Comparison of ENCODE assay signal across 9 cellular contexts in the genomic region with DNA sequence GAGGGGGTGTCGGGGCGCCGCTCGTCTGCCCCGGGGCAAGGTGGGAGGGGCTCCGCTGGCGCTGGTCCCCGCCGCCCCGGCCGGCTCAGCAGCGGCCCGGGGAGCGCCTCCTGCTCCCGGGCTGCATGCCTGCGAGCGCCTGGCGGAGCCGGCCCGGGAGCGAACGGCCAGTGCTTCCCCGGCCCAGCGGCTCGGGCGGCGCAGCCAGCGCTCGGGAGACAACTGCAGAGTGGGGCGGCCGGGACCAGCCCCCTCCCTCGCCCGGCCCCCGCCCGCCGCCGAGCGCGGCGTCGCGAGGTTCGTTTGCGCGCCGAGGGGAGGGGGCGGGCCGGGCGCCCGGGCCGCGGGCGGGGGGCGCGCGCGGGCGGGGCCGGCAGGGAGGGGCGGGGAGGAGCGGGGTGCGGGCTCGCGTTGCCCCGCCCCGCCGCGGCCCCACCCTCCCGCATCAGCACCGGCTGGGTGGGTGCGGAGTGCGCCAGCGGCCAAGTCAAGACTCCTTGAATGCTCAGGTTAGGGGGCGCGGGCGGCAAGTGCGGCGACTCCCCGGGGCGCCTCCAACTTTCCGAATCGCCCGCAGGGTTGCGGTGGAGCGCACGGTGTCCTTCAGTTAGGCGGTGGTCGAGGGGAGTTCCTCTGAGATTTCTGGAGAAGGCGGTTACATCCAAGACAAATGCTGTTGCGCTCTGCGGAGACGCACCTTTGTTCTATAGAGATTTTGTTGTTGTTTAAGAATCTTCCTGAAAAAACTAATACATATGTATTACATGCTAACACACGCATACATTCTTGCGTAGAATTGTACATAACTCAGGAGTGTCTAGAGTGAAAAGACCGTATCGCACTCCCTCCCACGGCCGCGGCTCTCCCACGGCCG. TPM values are rescaled to one million over a fixed set of nuclear protein-coding genes. Genes with fewer than 3 reads are reported as not detected.
DNase-seq lines count a peak whose midpoint lies in the region; ATAC-seq and TF ChIP-seq lines count a peak whose summit lies in the region.
"Had no signal": no experiment of that assay in that cellular context is flagged by ENCODE, and none has a peak within 500 bp of the region (broad histone marks: within the 10 kb centered on the region; RNA-seq: fewer than 3 reads in every experiment).

A gene with protein sequence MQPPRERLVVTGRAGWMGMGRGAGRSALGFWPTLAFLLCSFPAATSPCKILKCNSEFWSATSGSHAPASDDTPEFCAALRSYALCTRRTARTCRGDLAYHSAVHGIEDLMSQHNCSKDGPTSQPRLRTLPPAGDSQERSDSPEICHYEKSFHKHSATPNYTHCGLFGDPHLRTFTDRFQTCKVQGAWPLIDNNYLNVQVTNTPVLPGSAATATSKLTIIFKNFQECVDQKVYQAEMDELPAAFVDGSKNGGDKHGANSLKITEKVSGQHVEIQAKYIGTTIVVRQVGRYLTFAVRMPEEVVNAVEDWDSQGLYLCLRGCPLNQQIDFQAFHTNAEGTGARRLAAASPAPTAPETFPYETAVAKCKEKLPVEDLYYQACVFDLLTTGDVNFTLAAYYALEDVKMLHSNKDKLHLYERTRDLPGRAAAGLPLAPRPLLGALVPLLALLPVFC (minus strand): TSS at position 231 of the 874 bp plus-strand sequence. CDS start 279 bp downstream, outside the sequence.

- in situ Hi-C loops in G401 (cut with HindIII; ENCODE audit: low sequenced_read_pairs), result no loop called here

- H3K9me3 Mint-ChIP-seq in type B pancreatic cell, result no peaks in the 10 kb centered on the region

- H3K36me3 Mint-ChIP-seq in type B pancreatic cell, result peaks cover 7% of the 10 kb centered on the region

- H3K4me1 Mint-ChIP-seq in type B pancreatic cell (ENCODE audit: unreplicated experiment), result peaks cover 17% of the 10 kb centered on the region

- no peaks in the 10 kb centered on the region for H3K36me3 ChIP-seq in mesodermal cell (ENCODE audit: control insufficient read depth, insufficient read depth, low read length)

- ATAC-seq in GM18511 (IDR thresholded peaks at IDR 0.05; ENCODE audit: unreplicated experiment) (peak; percentile 15), HG02678 (IDR thresholded peaks at IDR 0.05; ENCODE audit: unreplicated experiment) (no peak)

- H3K27me3 Mint-ChIP-seq in type B pancreatic cell, result peaks cover 51% of the 10 kb centered on the region

- WGBS in mesodermal cell (ENCODE audit: insufficient coverage in 2 of 2), 2 experiments, result 1 to 2% methylated on average over 43 to 48 of the region's 101 CpGs

- H3K4me3 ChIP-seq in coronary artery (peak within 1 kb of the TSS; percentile 79), mesodermal cell (ENCODE audit: extremely low read depth, insufficient read depth, low read length, poor library complexity, severe bottlenecking) (peak within 1 kb of the TSS; percentile 41)

- no peaks in the 10 kb centered on the region for H3K4me1 ChIP-seq in mesodermal cell (ENCODE audit: control insufficient read depth, insufficient read depth, low read length, poor library complexity, severe bottlenecking)

- no peaks in the 10 kb centered on the region for H3K9me3 ChIP-seq in mesodermal cell (ENCODE audit: control insufficient read depth, low read length)

- peak within 1 kb of the TSS; percentile 98 for H3K4me3 Mint-ChIP-seq in type B pancreatic cell

- DNase-seq in NCI-H1930 (lab: John Stamatoyannopoulos, UW) (peak; percentile 48 to 55), coronary artery (ENCODE audit: low spot score) (no peak), type B pancreatic cell (ENCODE audit: extremely low spot score, unreplicated experiment) (no peak), NCI-H1694 (lab: John Stamatoyannopoulos, UW) (no peak), G401 (ENCODE audit: low spot score) (no peak)

- H3K27ac ChIP-seq in coronary artery (peak within 1 kb of the TSS in 1 of 2 donors; percentile 53), mesodermal cell (ENCODE audit: low read depth, low read length, severe bottlenecking) (no peak within 1 kb of the TSS)

- TF ChIP-seq CTCF in coronary artery (IDR thresholded peaks at IDR 0.05) (no peak), type B pancreatic cell (conservative IDR thresholded peaks at IDR 0.05) (peak; percentile 6)

- peak within 1 kb of the TSS; percentile 93 for H3K27ac Mint-ChIP-seq in type B pancreatic cell

RNA-seq across cellular contexts. Expression of the gene that starts here (rescaled TPM):
- polyA plus RNA-seq in mesodermal cell (2013, experiment 1 of 2), result 6.7 TPM
- polyA plus RNA-seq in mesodermal cell (2013, experiment 2 of 2), result 4.5 TPM
- total RNA-seq in type B pancreatic cell (ENCODE audit: low replicate concordance), result 37.0 and 41.6 TPM in 2 replicates
- 0.80 and 2.6 TPM in 2 replicates for total RNA-seq in G401 (2014; rRNA removed; shearing (Covaris generic))
- total RNA-seq: LHCN-M2 had no signal

Comparison
In these comparisons a context has a peak if more than half of its experiments do, and no peak if none do; other contexts are left out.
1. RNA of the gene that starts here (total RNA-seq): 37.0 to 41.6 TPM in type B pancreatic cell; 0.80 to 2.6 TPM in G401; every median in the first group is over 10 times any median in the second.
2. DNase-seq: peak in NCI-H1930 (2 of 2); none in coronary artery (single experiment), type B pancreatic cell (single experiment), NCI-H1694 (single experiment) and G401 (single experiment).